Comparison of ENCODE assay signal across 1 cellular context in genomic region chr12:129002447-129002846, GRCh38.
TF ChIP-seq lines count a peak whose summit lies in the region.

No MANE protein-coding gene starts in this region.

TF ChIP-seq in SK-N-SH treated with all-trans-retinoic acid at 6 μM for 48 hours, 23 proteins besides CTCF, POLR2A, EP300 and RAD21 (continued from another document):
- TF ChIP-seq CSRNP3 (CRISPR knock-in tag; IDR thresholded peaks at IDR 0.05): no peak
